19 cellular contexts compared by ENCODE assay signal in the genomic region with DNA sequence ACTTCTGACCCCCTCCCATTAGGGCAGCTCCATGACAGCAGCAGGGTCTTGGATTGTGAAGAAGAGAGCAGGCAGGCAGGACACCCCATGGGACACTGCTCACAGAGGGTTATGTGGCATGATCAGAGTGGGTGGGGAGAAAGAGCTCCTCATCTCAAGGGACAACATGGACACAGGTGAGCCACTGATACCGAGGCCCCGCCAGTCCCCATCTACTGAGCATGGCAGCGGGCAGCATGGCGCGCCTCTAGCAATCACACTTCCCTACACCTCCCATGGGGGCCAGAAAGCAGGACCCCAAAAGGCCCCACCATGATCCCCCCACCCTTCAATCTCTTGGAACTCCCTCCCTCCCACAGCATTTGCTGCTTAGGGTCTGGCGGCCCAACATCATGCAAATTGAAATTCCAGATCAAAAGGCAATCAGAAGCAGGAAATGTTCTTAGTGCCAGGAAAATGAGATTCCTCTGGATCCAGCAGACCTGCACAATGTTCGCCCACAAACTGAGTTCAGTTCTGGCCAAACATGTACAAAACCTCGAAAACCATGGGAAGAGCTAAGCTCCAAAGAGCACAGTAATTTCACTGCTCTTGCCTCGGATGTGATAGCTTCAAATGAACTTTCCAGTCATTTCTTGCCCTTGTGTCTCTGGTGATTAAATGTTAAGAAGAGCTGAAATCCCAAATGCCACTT.
"Had no signal": no experiment of that assay in that cellular context is flagged by ENCODE, and none has a peak within 500 bp of the region (broad histone marks: within the 10 kb centered on the region; RNA-seq: fewer than 3 reads in every experiment).

No MANE protein-coding gene starts in this region.

- ATAC-seq: activated CD4-positive, CD25-positive, alpha-beta regulatory T cell treated with anti-CD3 and anti-CD28 coated beads, Interleukin-2, amount 50 U/mL, for 24 hours; foreskin keratinocyte; left lung; stimulated activated naive CD8-positive, alpha-beta T cell treated with anti-CD3 and anti-CD28 coated beads, Interleukin-15, Interleukin-2, amounts not matched to agents 100 U/mL and 50 U/mL, for 24 hours had no signal

- H3K36me3 Mint-ChIP-seq: naive B cell had no signal

- H3K4me3 ChIP-seq: cardiac muscle cell, left lung, transverse colon, vagina had no signal

- H3K36me3 ChIP-seq: cardiac muscle cell, left lung, transverse colon, vagina had no signal

- H3K27me3 ChIP-seq: cardiac muscle cell, foreskin keratinocyte, left lung, transverse colon, vagina had no signal

- H3K27ac Mint-ChIP-seq: activated CD4-positive, alpha-beta T cell treated with anti-CD3 and anti-CD28 coated beads, Interleukin-2, amount 10 ng/mL, durations not matched to agents 7 days and 5 days had no signal

- H3K9me3 ChIP-seq: left lung, transverse colon, vagina had no signal

- H3K4me3 Mint-ChIP-seq: activated CD4-positive, alpha-beta T cell treated with anti-CD3 and anti-CD28 coated beads, Interleukin-2, amount 10 ng/mL, durations not matched to agents 7 days and 5 days; naive B cell; neural crest cell had no signal

- DNase-seq: activated CD4-positive, alpha-beta T cell treated with anti-CD3 and anti-CD28 coated beads, Interleukin-2, amount 10 ng/mL, durations not matched to agents 7 days and 5 days; activated CD8-positive, alpha-beta memory T cell treated with anti-CD3 and anti-CD28 coated beads for 24 hours; activated CD8-positive, alpha-beta memory T cell treated with anti-CD3 and anti-CD28 coated beads, Interleukin-2, amount 50 U/mL, for 48 hours; activated effector memory CD4-positive, alpha-beta T cell treated with anti-CD3 and anti-CD28 coated beads, Interleukin-2, amount 50 U/mL, for 16 hours; activated naive CD4-positive, alpha-beta T cell treated with anti-CD3 and anti-CD28 coated beads, Interleukin-2, amount 50 U/mL, for 16 hours; activated T-cell treated with anti-CD3 and anti-CD28 coated beads, Interleukin-2, amount 50 U/mL, for 48 hours; foreskin keratinocyte; naive B cell; stimulated activated CD4-positive, alpha-beta T cell treated with anti-CD3 and anti-CD28 coated beads, Interleukin-12 subunit alpha, Interleukin-12 subunit beta, amount 100 ng/mL, for 4 hours; stimulated activated CD4-positive, alpha-beta T cell treated with anti-CD3 and anti-CD28 coated beads, Interleukin-1b, Interleukin-23, amount 100 ng/mL, for 48 hours; stimulated activated CD8-positive, alpha-beta memory T cell treated with anti-CD3 and anti-CD28 coated beads, Interleukin-4, amount 100 ng/mL, for 48 hours; stimulated activated naive CD8-positive, alpha-beta T cell treated with anti-CD3 and anti-CD28 coated beads, Interleukin-15, Interleukin-2, amounts not matched to agents 100 U/mL and 50 U/mL, for 24 hours; T1000; transverse colon had no signal

- H3K27me3 Mint-ChIP-seq: activated CD4-positive, alpha-beta T cell treated with anti-CD3 and anti-CD28 coated beads, Interleukin-2, amount 10 ng/mL, durations not matched to agents 7 days and 5 days; naive B cell had no signal

- H3K27ac ChIP-seq: cardiac muscle cell, foreskin keratinocyte, left lung, transverse colon, vagina had no signal
